18 cellular contexts compared by ENCODE assay signal in genomic region chr7:95454438-95454837, GRCh38. TPM values are rescaled to one million over a fixed set of nuclear protein-coding genes. Genes with fewer than 3 reads are reported as not detected.
DNase-seq lines count a peak whose midpoint lies in the region; ATAC-seq and TF ChIP-seq lines count a peak whose summit lies in the region.
"Had no signal": no experiment of that assay in that cellular context is flagged by ENCODE, and none has a peak within 500 bp of the region (broad histone marks: within the 10 kb centered on the region; RNA-seq: fewer than 3 reads in every experiment).

No MANE protein-coding gene starts in this region.

- intact Hi-C loops in prostate gland (cut with DNase I): no loop called here

- no peaks in the 10 kb centered on the region for H3K9me3 ChIP-seq in prostate gland
- H3K9me3 ChIP-seq: pancreas had no signal

- TF ChIP-seq CTCF in prostate gland (IDR thresholded peaks at IDR 0.05): no peak

- H3K36me3 ChIP-seq in prostate gland: no peaks in the 10 kb centered on the region
- H3K36me3 ChIP-seq: heart right ventricle, lower lobe of right lung, pancreas had no signal

- peaks cover 30 to 35% of the 10 kb centered on the region in 2 donors for H3K27me3 Mint-ChIP-seq in stimulated activated naive B cell treated with anti-CD40 and anti-IgM and Interleukin-4, amounts not matched to agents 10 μg/mL and 1 μg/mL and 100 μg/mL, for 72 hours

- no peak overlapping the region for H3K4me3 Mint-ChIP-seq in stimulated activated naive B cell treated with anti-CD40 and anti-IgM and Interleukin-4, amounts not matched to agents 10 μg/mL and 1 μg/mL and 100 μg/mL, for 72 hours
- H3K4me3 Mint-ChIP-seq: activated naive CD4-positive, alpha-beta T cell treated with anti-CD3 and anti-CD28 coated beads for 36 hours; endodermal cell had no signal

- H3K4me1 Mint-ChIP-seq in stimulated activated naive B cell treated with anti-CD40 and anti-IgM and Interleukin-4, amounts not matched to agents 10 μg/mL and 1 μg/mL and 100 μg/mL, for 72 hours: peaks cover 0 to 2% of the 10 kb centered on the region in 2 donors
- H3K4me1 Mint-ChIP-seq: endodermal cell had no signal

- no peak overlapping the region for H3K4me3 ChIP-seq in prostate gland
- H3K4me3 ChIP-seq: heart right ventricle, lower lobe of right lung, pancreas had no signal

- DNase-seq in stimulated activated naive B cell treated with anti-CD40 and anti-IgM and Interleukin-4, amounts not matched to agents 10 μg/mL and 1 μg/mL and 100 μg/mL, for 72 hours: no peak
- DNase-seq in SIG-M5 treated with dmso at 0.1 percent for 504 hours (lab: John Stamatoyannopoulos, UW; ENCODE audit: unreplicated experiment): no peak
- DNase-seq in prostate gland (ENCODE audit: low spot score): no peak
- DNase-seq: activated naive CD4-positive, alpha-beta T cell treated with anti-CD3 and anti-CD28 coated beads for 36 hours; endodermal cell; GDM1; heart right ventricle; lower lobe of right lung; NCI-H187; NCI-H345; NK-92 treated with Interleukin-12 subunit alpha and Interleukin-12 subunit beta, amount 100 ng/mL, for 24 hours; pancreas; stimulated activated CD4-positive, alpha-beta T cell treated with anti-CD3 and anti-CD28 coated beads, Interleukin-2, amount 100 ng/mL, for 48 hours had no signal

- H3K27me3 ChIP-seq in prostate gland (replicated peaks; ENCODE audit: insufficient read depth): no peaks in the 10 kb centered on the region
- H3K27me3 ChIP-seq: heart right ventricle, pancreas had no signal

- peaks cover 6 to 13% of the 10 kb centered on the region in 2 donors for H3K9me3 Mint-ChIP-seq in stimulated activated naive B cell treated with anti-CD40 and anti-IgM and Interleukin-4, amounts not matched to agents 10 μg/mL and 1 μg/mL and 100 μg/mL, for 72 hours

- no peak overlapping the region for H3K27ac ChIP-seq in prostate gland
- H3K27ac ChIP-seq: heart right ventricle, lower lobe of right lung, pancreas had no signal

- H3K4me1 ChIP-seq in prostate gland (replicated peaks): no peaks in the 10 kb centered on the region
- H3K4me1 ChIP-seq: heart right ventricle, pancreas had no signal

- no peak for TF ChIP-seq POLR2A in prostate gland (IDR thresholded peaks at IDR 0.05)

- ATAC-seq in GM18867 (IDR thresholded peaks at IDR 0.05; ENCODE audit: unreplicated experiment): peak; percentile 58
- ATAC-seq in GM21529 (IDR thresholded peaks at IDR 0.05; ENCODE audit: unreplicated experiment): peak; percentile 66
- peak; percentile 69 for ATAC-seq in HG03139 (IDR thresholded peaks at IDR 0.05; ENCODE audit: unreplicated experiment)
- peak; percentile 65 to 76 for ATAC-seq in stimulated activated naive B cell treated with anti-CD40 and anti-IgM and Interleukin-4, amounts not matched to agents 10 μg/mL and 1 μg/mL and 100 μg/mL, for 72 hours (replicated peaks)
- ATAC-seq in GM21515 (IDR thresholded peaks at IDR 0.05; ENCODE audit: unreplicated experiment): no peak
- ATAC-seq: heart right ventricle, lower lobe of right lung, pancreas had no signal

- WGBS in prostate gland: 55% methylated on average over 2 of the region's 2 CpGs

- H3K27ac Mint-ChIP-seq in stimulated activated naive B cell treated with anti-CD40 and anti-IgM and Interleukin-4, amounts not matched to agents 10 μg/mL and 1 μg/mL and 100 μg/mL, for 72 hours: no peak overlapping the region
- H3K27ac Mint-ChIP-seq: activated naive CD4-positive, alpha-beta T cell treated with anti-CD3 and anti-CD28 coated beads for 36 hours; endodermal cell had no signal

- peaks cover 4 to 5% of the 10 kb centered on the region in 2 donors for H3K36me3 Mint-ChIP-seq in stimulated activated naive B cell treated with anti-CD40 and anti-IgM and Interleukin-4, amounts not matched to agents 10 μg/mL and 1 μg/mL and 100 μg/mL, for 72 hours

RNA-seq across cellular contexts. Expression of gene PON2, which starts 19.6 kb away (rescaled TPM):
- 10 to 100 TPM; 65.5 to 65.6 TPM for total RNA-seq in prostate gland

RNA-seq across cellular contexts. Expression of gene ASB4, which starts 31.3 kb away (rescaled TPM):
- total RNA-seq in prostate gland: under 1 TPM in 1 of 2 donors, not detected in 1; 0.57 TPM
- total RNA-seq: activated naive CD4-positive, alpha-beta T cell treated with anti-CD3 and anti-CD28 coated beads for 36 hours; astrocyte; endodermal cell had no signal

RNA-seq across cellular contexts. Expression of gene PON3, which starts 58.3 kb away (rescaled TPM):
- 1 to 10 TPM; 1.9 to 9.5 TPM for total RNA-seq in prostate gland
- total RNA-seq: activated naive CD4-positive, alpha-beta T cell treated with anti-CD3 and anti-CD28 coated beads for 36 hours; astrocyte had no signal
